ENCODE assay signal across 10 cellular contexts in the genomic region with DNA sequence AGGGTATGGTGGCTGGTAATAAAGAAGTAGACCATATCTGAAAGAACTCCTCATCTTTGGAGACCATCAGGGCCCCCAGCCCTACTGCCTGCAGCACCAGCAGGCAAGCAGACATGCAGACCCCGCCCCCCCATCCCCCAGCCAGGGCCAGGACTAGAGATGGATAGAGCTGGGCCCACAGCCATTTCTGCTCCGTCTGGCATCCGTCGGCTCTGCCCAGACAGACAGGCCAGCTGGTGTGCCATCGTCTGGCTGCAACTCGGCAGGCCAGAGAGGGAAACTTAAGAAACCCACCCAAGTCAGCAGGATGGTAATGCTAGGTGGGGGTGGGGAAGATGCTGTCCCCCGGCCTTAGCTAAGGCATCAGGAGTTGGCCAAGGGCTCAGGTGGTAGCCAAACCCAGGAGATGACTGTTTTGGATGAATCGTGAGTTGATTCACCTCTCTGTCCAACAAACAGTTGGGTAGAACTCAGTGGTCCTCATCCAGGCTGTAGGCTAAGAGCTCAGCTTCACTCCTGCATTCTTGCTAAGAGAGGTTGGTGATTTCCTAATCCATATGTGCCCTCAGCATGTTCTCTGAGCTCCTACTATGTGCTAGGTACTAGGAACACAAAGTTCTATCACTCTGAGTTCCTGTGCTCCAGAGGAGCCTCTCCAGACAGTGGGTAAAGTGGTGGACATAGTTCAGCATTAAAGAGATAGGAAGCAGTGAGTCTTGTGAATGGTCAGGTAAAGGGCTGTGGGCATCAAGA. TPM values are rescaled to one million over a fixed set of nuclear protein-coding genes. Genes with fewer than 3 reads are reported as not detected.
DNase-seq lines count a peak whose midpoint lies in the region; FAIRE-seq and TF ChIP-seq lines count a peak whose summit lies in the region.
"Had no signal": no experiment of that assay in that cellular context is flagged by ENCODE, and none has a peak within 500 bp of the region (broad histone marks: within the 10 kb centered on the region; RNA-seq: fewer than 3 reads in every experiment).

No MANE protein-coding gene starts in this region.

- no peaks in the 10 kb centered on the region for H3K9me3 ChIP-seq in GM23248 (ENCODE audit: low read depth)
- no peaks in the 10 kb centered on the region for H3K9me3 ChIP-seq in skeletal muscle tissue (ENCODE audit: control insufficient read depth in 3 of 3, low read length in 3 of 3)
- H3K9me3 ChIP-seq in A673 (ENCODE audit: low read depth, low read length, poor library complexity, severe bottlenecking) = no peaks in the 10 kb centered on the region

- peak overlapping the region; percentile 60 for H3K9ac ChIP-seq in GM23248
- H3K9ac ChIP-seq in skeletal muscle tissue (ENCODE audit: low read depth in 1 of 3, low read length in 3 of 3) = peak overlapping the region; percentile 27 to 62 (median 42)

- peak overlapping the region; percentile 78 for H2AFZ ChIP-seq in GM23248

- H3K27me3 ChIP-seq in GM23248 (replicated peaks; ENCODE audit: insufficient read depth) = no peaks in the 10 kb centered on the region
- no peaks in the 10 kb centered on the region for H3K27me3 ChIP-seq in skeletal muscle tissue (ENCODE audit: control insufficient read depth in 3 of 3, insufficient read depth in 3 of 3, low read length in 3 of 3)
- H3K27me3 ChIP-seq in A673 (replicated peaks; ENCODE audit: insufficient read depth, low read depth, low read length, poor library complexity) = no peaks in the 10 kb centered on the region

- CTCF ChIA-PET in A673 (lab: Charles Lee) = interaction anchor here (0.8 to 2.8 kb wide), 2 partner anchors 92 to 254 kb away, joined by 3 to 8 read pairs; no protein-coding TSS in a partner anchor

- peaks cover 17% of the 10 kb centered on the region for H3F3A ChIP-seq in GM23248 (ENCODE audit: insufficient read depth)

- BruUV-seq in A673 (replicated peaks; lab: Mats Ljungman, UMichigan) = no TSS peak

- H3K4me3 ChIP-seq in GM23248 = no peak overlapping the region
- no peak overlapping the region for H3K4me3 ChIP-seq in skeletal muscle tissue (ENCODE audit: low read length in 3 of 3)
- H3K4me3 ChIP-seq in A673 (ENCODE audit: low read depth, low read length, poor library complexity, severe bottlenecking) = no peak overlapping the region

- H3K27ac ChIP-seq in GM23248 (peak overlapping the region; percentile 91), angular gyrus (ENCODE audit: low read depth, low read length) (peak overlapping the region; percentile 83), skeletal muscle tissue (ENCODE audit: low read depth, low read length) (peak overlapping the region; percentile 28), A673 (ENCODE audit: low read depth, low read length, poor library complexity, severe bottlenecking) (no peak overlapping the region)

- in situ Hi-C loops in GM23248 (cut with MboI) = no loop called here

- no peak for TF ChIP-seq CTCF in A673 (conservative IDR thresholded peaks at IDR 0.05; ENCODE audit: low read depth, low read length)

- POLR2A ChIA-PET in A673 (lab: Charles Lee; ENCODE audit: low non-redundant PET) = no interaction called here

- H3K9me2 ChIP-seq in GM23248 (ENCODE audit: insufficient read depth) = no peaks in the 10 kb centered on the region

- FAIRE-seq in GM19239 (lab: Jason Lieb, UNC) = no peak

- H3K4me2 ChIP-seq in GM23248 (ENCODE audit: unreplicated experiment) = peak overlapping the region; percentile 75

- intact Hi-C loops in A673 (cut with micrococcal nuclease; ENCODE audit: unreplicated experiment) = no loop called here

- no peaks in the 10 kb centered on the region for H3K79me2 ChIP-seq in GM23248 (ENCODE audit: insufficient read depth)

- 85 to 98% methylated on average over 8 of the region's 8 CpGs for WGBS in GM23248 (ENCODE audit: low coverage in 1 of 2, low lambda C conversion rate in 2 of 2, missing lambda C conversion rate in 2 of 2), 2 experiments

- H3K4me1 ChIP-seq in GM23248 (ENCODE audit: insufficient read depth) (peaks cover 22% of the 10 kb centered on the region), skeletal muscle tissue (ENCODE audit: control insufficient read depth in 3 of 3, insufficient read depth in 3 of 3, low read length in 3 of 3) (peaks cover 28 to 50% (median 31%) of the 10 kb centered on the region in 3 donors), A673 (ENCODE audit: insufficient read depth, low read length, poor library complexity, severe bottlenecking) (peaks cover 4% of the 10 kb centered on the region)

- peak; percentile 50 for DNase-seq in GM23248
- peak; percentile 59 for DNase-seq in islet precursor cell
- no peak for DNase-seq in A673 (ENCODE audit: low spot score)
- DNase-seq in activated CD4-positive, alpha-beta T cell treated with anti-CD3 and anti-CD28 coated beads, Interleukin-2, amount 50 U/mL, for 1 hour = no peak
- no peak for DNase-seq in COLO829 (ENCODE audit: low spot score)
- no peak for DNase-seq in GM19239 (ENCODE audit: insufficient read length, low spot score)
- DNase-seq: activated gamma-delta T cell, NCI-H1092 had no signal

- no peaks in the 10 kb centered on the region for H4K20me1 ChIP-seq in GM23248 (ENCODE audit: insufficient read depth)

- H3K36me3 ChIP-seq in GM23248 (ENCODE audit: low read depth) = peaks cover 12% of the 10 kb centered on the region; the same call in 1 of the 2 replicates
- peaks cover 53 to 70% (median 65%) of the 10 kb centered on the region in 3 donors for H3K36me3 ChIP-seq in skeletal muscle tissue (ENCODE audit: control insufficient read depth in 3 of 3, insufficient read depth in 3 of 3, low read length in 3 of 3)
- peaks cover 10% of the 10 kb centered on the region for H3K36me3 ChIP-seq in A673 (ENCODE audit: insufficient read depth, low read length, poor library complexity, severe bottlenecking)

RNA-seq across cellular contexts. Expression of gene TMEM222, which starts 23.2 kb away (rescaled TPM):
- 46.7 and 53.0 TPM in 2 replicates for total RNA-seq in GM23248 (2014; rRNA removed; shearing (Covaris generic))
- polyA plus RNA-seq in GM23248 (2016; fragmentation: Nextera tagmentation; extraction: Ambion mirVana) = 57.8 and 59.0 TPM in 2 replicates
- total RNA-seq in skeletal muscle tissue (14.1 TPM), A673 (2021) (48.5 and 55.5 TPM in 2 replicates)

RNA-seq across cellular contexts. Expression of gene SYTL1, which starts 43.0 kb away (rescaled TPM):
- total RNA-seq in GM23248 (2014; rRNA removed; shearing (Covaris generic)) = not detected in 2 replicates
- polyA plus RNA-seq in GM23248 (2016; fragmentation: Nextera tagmentation; extraction: Ambion mirVana) = not detected in 2 replicates
- under 0.01 TPM for total RNA-seq in skeletal muscle tissue
- total RNA-seq in A673 (2021) = 2.1 and 3.6 TPM in 2 replicates

Comparison
In these comparisons a context has a peak if more than half of its experiments do, and no peak if none do; other contexts are left out.
1. DNase-seq: peak in GM23248 (single experiment) and islet precursor cell (single experiment); none in A673 (single experiment), activated CD4-positive, alpha-beta T cell treated with anti-CD3 and anti-CD28 coated beads, Interleukin-2, amount 50 U/mL, for 1 hour (single experiment), COLO829 (single experiment) and GM19239 (single experiment).